In the genomic region with DNA sequence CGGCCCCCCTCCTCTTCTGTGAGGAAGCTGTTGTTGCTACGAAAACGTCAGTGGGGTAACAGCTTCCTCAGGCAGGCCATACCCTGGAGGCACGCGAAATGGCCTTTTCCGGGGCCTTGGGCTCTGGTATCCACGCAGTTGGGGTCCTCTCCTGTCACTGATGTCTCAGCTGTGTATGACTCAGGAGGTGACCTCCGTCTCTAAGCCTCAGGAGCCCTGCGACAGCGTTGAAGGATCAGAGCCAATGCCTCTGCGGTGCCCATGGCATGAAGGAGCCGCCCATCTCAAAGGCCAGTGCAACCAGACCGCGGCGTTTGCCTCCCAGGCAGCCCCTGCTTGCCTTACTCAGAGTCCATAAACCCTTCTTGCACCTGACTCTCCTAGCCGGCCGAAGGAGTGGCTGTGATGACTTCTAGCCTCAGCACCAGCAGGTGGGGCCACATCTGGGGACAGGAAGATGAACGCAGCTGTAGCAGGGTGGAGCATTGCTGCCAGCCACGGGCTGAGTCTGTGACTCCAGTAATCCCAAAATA, we compare ENCODE assay signal across 8 cellular contexts. TPM values are rescaled to one million over a fixed set of nuclear protein-coding genes. Genes with fewer than 3 reads are reported as not detected.
DNase-seq lines count a peak whose midpoint lies in the region; ATAC-seq and TF ChIP-seq lines count a peak whose summit lies in the region.

No MANE protein-coding gene starts in this region.

- no peak overlapping the region for H4K8ac ChIP-seq in neuronal stem cell (ENCODE audit: low read depth, low read length)

- peak overlapping the region; percentile 78 for H3K4me2 ChIP-seq in PC-3 (ENCODE audit: low read length)
- peak overlapping the region; percentile 89 for H3K4me2 ChIP-seq in neuronal stem cell (ENCODE audit: insufficient read depth, low read length, poor library complexity, severe bottlenecking)

- peak overlapping the region; percentile 92 for H3K23ac ChIP-seq in neuronal stem cell (ENCODE audit: low read depth, low read length, poor library complexity)

- peak; percentile 65 for DNase-seq in Calu3
- peak; percentile 81 for DNase-seq in PC-3
- DNase-seq in ecto neural progenitor cell (ENCODE audit: low spot score): peak; percentile 78
- no peak for DNase-seq in neuronal stem cell (ENCODE audit: low spot score)
- no peak for DNase-seq in DMS79 (lab: John Stamatoyannopoulos, UW)
- DNase-seq in mucosa of gallbladder (ENCODE audit: low spot score): no peak

- peaks cover 4% of the 10 kb centered on the region for H3K79me1 ChIP-seq in neuronal stem cell (ENCODE audit: low read depth, low read length)

- H3K4me1 Mint-ChIP-seq in Calu3 (ENCODE audit: low read depth, unreplicated experiment): peaks cover 47% of the 10 kb centered on the region

- H2BK15ac ChIP-seq in neuronal stem cell (ENCODE audit: low read length): peak overlapping the region; percentile 59

- peaks cover 22% of the 10 kb centered on the region for H3K4me1 ChIP-seq in PC-3 (ENCODE audit: insufficient read depth, low read length)
- H3K4me1 ChIP-seq in neuronal stem cell (ENCODE audit: control insufficient read depth in 2 of 2, insufficient read depth in 1 of 2, low read depth in 1 of 2, low read length in 2 of 2): peaks cover 12 to 16% of the 10 kb centered on the region in 2 donors

- ATAC-seq in HG03060 (IDR thresholded peaks at IDR 0.05; ENCODE audit: low read depth, unreplicated experiment): peak; percentile 21
- ATAC-seq in PC-3: peak; percentile 35

- no peak overlapping the region for H2BK5ac ChIP-seq in neuronal stem cell (ENCODE audit: low read length)

- no peak overlapping the region for H2BK12ac ChIP-seq in neuronal stem cell (ENCODE audit: low read length)

- H3K27me3 Mint-ChIP-seq in Calu3 (ENCODE audit: unreplicated experiment): no peaks in the 10 kb centered on the region

- H3K27ac ChIP-seq in PC-3 (ENCODE audit: low read length) (peak overlapping the region; percentile 95), neuronal stem cell (replicated peaks; ENCODE audit: low read length) (peak overlapping the region; percentile 29)

- H3K79me2 ChIP-seq in PC-3 (ENCODE audit: low read length): peaks cover 28% of the 10 kb centered on the region

- H4K91ac ChIP-seq in neuronal stem cell (ENCODE audit: low read depth, low read length, poor library complexity): no peak overlapping the region

- H2AK5ac ChIP-seq in neuronal stem cell (ENCODE audit: low read depth, low read length): no peak overlapping the region

- no peaks in the 10 kb centered on the region for H3F3A ChIP-seq in PC-3 (ENCODE audit: low read length, unreplicated experiment)

- H3K4me3 ChIP-seq in PC-3 (ENCODE audit: low read length) (peak overlapping the region; percentile 76), neuronal stem cell (ENCODE audit: low read length in 2 of 2) (peak overlapping the region; percentile 66 to 74)

- no peak overlapping the region for H3K4ac ChIP-seq in neuronal stem cell (ENCODE audit: low read length)

- no peak overlapping the region for H2BK120ac ChIP-seq in neuronal stem cell (ENCODE audit: low read depth, low read length)

- peak; percentile 7 for TF ChIP-seq POLR2A in GM18526 (IDR thresholded peaks at IDR 0.05; ENCODE audit: extremely low read depth, insufficient read length)

- no peaks in the 10 kb centered on the region for H3K9me3 Mint-ChIP-seq in Calu3 (ENCODE audit: low read depth, unreplicated experiment)

- H4K20me1 ChIP-seq in PC-3 (ENCODE audit: low read length): no peaks in the 10 kb centered on the region; the same call in 1 of the 2 replicates

- H3K27me3 ChIP-seq in PC-3 (ENCODE audit: low read length) (no peaks in the 10 kb centered on the region), neuronal stem cell (ENCODE audit: control insufficient read depth in 3 of 3, insufficient read depth in 3 of 3, low read depth in 1 of 3, low read length in 3 of 3) (peaks cover 0 to 1% (median 0%) of the 10 kb centered on the region in 3 experiments)

- peak overlapping the region; percentile 71 for H3K4me3 Mint-ChIP-seq in Calu3 (ENCODE audit: low read depth, unreplicated experiment)

- H3K14ac ChIP-seq in neuronal stem cell (ENCODE audit: low read length): no peak overlapping the region

- no peaks in the 10 kb centered on the region for H3K9me3 ChIP-seq in PC-3 (ENCODE audit: low read length)
- H3K9me3 ChIP-seq in neuronal stem cell (replicated peaks in 1 of 2; ENCODE audit: control insufficient read depth in 2 of 2, insufficient read depth in 1 of 2, low read depth in 1 of 2, low read length in 2 of 2): no peaks in the 10 kb centered on the region

- POLR2A ChIA-PET in PC-3 (lab: Charles Lee; ENCODE audit: unreplicated experiment): interaction anchor here (0.6 kb wide), 1 partner anchor 136 kb away, joined by 4 read pairs; no protein-coding TSS in a partner anchor

- H2AFZ ChIP-seq in PC-3 (ENCODE audit: low read length) (peak overlapping the region; percentile 65), neuronal stem cell (ENCODE audit: low read length) (peak overlapping the region; percentile 91)

- H3K9ac ChIP-seq in PC-3 (ENCODE audit: low read length): peak overlapping the region; percentile 97
- peak overlapping the region; percentile 60 for H3K9ac ChIP-seq in neuronal stem cell (ENCODE audit: low read depth, low read length, poor library complexity)

- CTCF ChIA-PET in Calu3 (lab: Charles Lee) (interaction anchor here (0.6 to 1.2 kb wide), 7 partner anchors 11 to 145 kb away, joined by 3 to 10 read pairs (median 5); partner anchors contain the start of gene GRK6), PC-3 (lab: Charles Lee) (interaction anchor here (0.6 kb wide), 3 partner anchors 11 to 194 kb away, joined by 3 read pairs; partner anchors contain the start of gene PDLIM7)

- no peak for TF ChIP-seq CTCF in Calu3 (IDR thresholded peaks at IDR 0.05; ENCODE audit: unreplicated experiment)
- peak; percentile 49 for TF ChIP-seq CTCF in PC-3 (conservative IDR thresholded peaks at IDR 0.05; ENCODE audit: low read depth, low read length)

- intact Hi-C loops in Calu3 (cut with micrococcal nuclease; ENCODE audit: unreplicated experiment): loop anchor here (5.0 kb wide), 1 partner anchor 140 kb away; no protein-coding TSS in a partner anchor
- intact Hi-C loops in PC-3 (cut with micrococcal nuclease): no loop called here

- H3K18ac ChIP-seq in neuronal stem cell (ENCODE audit: low read length): peak overlapping the region; percentile 39

- no peaks in the 10 kb centered on the region for H3K9me2 ChIP-seq in PC-3 (replicated peaks; ENCODE audit: low read length)

- H3K36me3 ChIP-seq in PC-3 (ENCODE audit: low read depth, low read length) (no peaks in the 10 kb centered on the region; the same call in 1 of the 2 replicates), neuronal stem cell (replicated peaks in 1 of 2; ENCODE audit: control insufficient read depth in 2 of 2, insufficient read depth in 2 of 2, low read length in 2 of 2) (peaks cover 0 to 25% of the 10 kb centered on the region in 2 donors)

- no CpG with 5 or more reads among the region's 19 CpGs for WGBS in neuronal stem cell (ENCODE audit: extremely low coverage in 2 of 2, insufficient read length in 2 of 2, insufficient replicate concordance in 1 of 2), 2 donors

- H3K27ac Mint-ChIP-seq in Calu3 (ENCODE audit: unreplicated experiment): peak overlapping the region; percentile 79

- H3K36me3 Mint-ChIP-seq in Calu3 (ENCODE audit: insufficient read depth, unreplicated experiment): peaks cover 60% of the 10 kb centered on the region

- BruUV-seq in Calu3 (replicated peaks; lab: Mats Ljungman, UMichigan): TSS peak; percentile 73
- no TSS peak for BruUV-seq in PC-3 (replicated peaks; lab: Mats Ljungman, UMichigan)

RNA-seq across cellular contexts. Expression of gene MXD3, which starts 1.0 kb away (rescaled TPM):
- total RNA-seq in Calu3 (2022): 24.3 and 36.3 TPM in 2 replicates
- 45.7 and 55.1 TPM in 2 replicates for total RNA-seq in PC-3 (2014; rRNA removed)
- polyA plus RNA-seq in neuronal stem cell (2013, experiment 1 of 2): 32.1 TPM
- 29.6 TPM for polyA plus RNA-seq in neuronal stem cell (2013, experiment 2 of 2)
- 9.7 TPM for total RNA-seq in mucosa of gallbladder

RNA-seq across cellular contexts. Expression of gene PRELID1, which starts 9.1 kb away (rescaled TPM):
- 215 and 217 TPM in 2 replicates for total RNA-seq in Calu3 (2022)
- 496 and 505 TPM in 2 replicates for total RNA-seq in PC-3 (2014; rRNA removed)
- polyA plus RNA-seq in neuronal stem cell (2013, experiment 1 of 2): 147 TPM
- 145 TPM for polyA plus RNA-seq in neuronal stem cell (2013, experiment 2 of 2)
- 106 TPM for total RNA-seq in mucosa of gallbladder

RNA-seq across cellular contexts. Expression of gene RAB24, which starts 9.2 kb away (rescaled TPM):
- total RNA-seq in Calu3 (2022) (34.0 and 41.1 TPM in 2 replicates), PC-3 (2014; rRNA removed) (40.3 and 41.1 TPM in 2 replicates), mucosa of gallbladder (61.0 TPM)
- 18.1 TPM for polyA plus RNA-seq in neuronal stem cell (2013, experiment 1 of 2)
- polyA plus RNA-seq in neuronal stem cell (2013, experiment 2 of 2): 18.6 TPM

RNA-seq across cellular contexts. Expression of gene LMAN2, which starts 38.8 kb away (rescaled TPM):
- total RNA-seq in Calu3 (2022) (278 and 305 TPM in 2 replicates), PC-3 (2014; rRNA removed) (310 and 369 TPM in 2 replicates), mucosa of gallbladder (184 TPM)
- 131 TPM for polyA plus RNA-seq in neuronal stem cell (2013, experiment 1 of 2)
- polyA plus RNA-seq in neuronal stem cell (2013, experiment 2 of 2): 132 TPM

RNA-seq across cellular contexts. Expression of gene RGS14, which starts 45.0 kb away (rescaled TPM):
- total RNA-seq in Calu3 (2022) (12.9 and 13.0 TPM in 2 replicates), PC-3 (2014; rRNA removed) (32.3 TPM in 2 replicates), mucosa of gallbladder (46.3 TPM)
- polyA plus RNA-seq in neuronal stem cell (2013, experiment 1 of 2): 26.4 TPM
- polyA plus RNA-seq in neuronal stem cell (2013, experiment 2 of 2): 20.9 TPM

Comparison
In these comparisons a context has a peak if more than half of its experiments do, and no peak if none do; other contexts are left out.
1. DNase-seq: peak in Calu3 (single experiment), PC-3 (single experiment) and ecto neural progenitor cell (single experiment); none in neuronal stem cell (single experiment), DMS79 (single experiment) and mucosa of gallbladder (single experiment).